Comparison of ENCODE assay signal across 1 cellular context in genomic region chr6:36914227-36914794, GRCh38.
TF ChIP-seq lines count a peak whose summit lies in the region.

No MANE protein-coding gene starts in this region.

TF ChIP-seq in endothelial cell of umbilical vein, 7 proteins besides CTCF, POLR2A, EP300 and RAD21:
- no peak for TF ChIP-seq GATA2 (IDR thresholded peaks at IDR 0.05; ENCODE audit: insufficient read depth, insufficient read length, low read depth, low read length)
